15 cellular contexts compared by ENCODE assay signal in genomic region chr17:36542755-36543154, GRCh38. TPM values are rescaled to one million over a fixed set of nuclear protein-coding genes. Genes with fewer than 3 reads are reported as not detected.
A peak's percentile ranks its signal among the peaks of the same experiment; 100 is the strongest.
DNase-seq lines count a peak whose midpoint lies in the region; ATAC-seq and TF ChIP-seq lines count a peak whose summit lies in the region.
"Had no signal": no experiment of that assay in that cellular context is flagged by ENCODE, and none has a peak within 500 bp of the region (broad histone marks: within the 10 kb centered on the region; RNA-seq: fewer than 3 reads in every experiment).

No MANE protein-coding gene starts in this region.

- no peak overlapping the region for H2AFZ ChIP-seq in PC-9

- H3K27ac ChIP-seq in CD8-positive, alpha-beta memory T cell (ENCODE audit: low read depth, low read length): no peak overlapping the region
- no peak overlapping the region for H3K27ac ChIP-seq in PC-9
- no peak overlapping the region for H3K27ac ChIP-seq in foreskin keratinocyte
- H3K27ac ChIP-seq: brain microvascular endothelial cell had no signal

- H3K27me3 Mint-ChIP-seq in activated T-cell treated with anti-CD3 and anti-CD28 coated beads, Interleukin-2, amount 50 U/mL, for 4 hours (ENCODE audit: low read depth): no peaks in the 10 kb centered on the region
- H3K27me3 Mint-ChIP-seq in CD8-positive, alpha-beta memory T cell: peaks cover 0 to 2% of the 10 kb centered on the region in 2 donors
- no peaks in the 10 kb centered on the region for H3K27me3 Mint-ChIP-seq in neural crest cell (ENCODE audit: low read depth)

- no peak overlapping the region for H3K4me3 ChIP-seq in CD8-positive, alpha-beta memory T cell (ENCODE audit: low read length)
- no peak overlapping the region for H3K4me3 ChIP-seq in PC-9

- H3K9me3 Mint-ChIP-seq in activated T-cell treated with anti-CD3 and anti-CD28 coated beads, Interleukin-2, amount 50 U/mL, for 4 hours: no peaks in the 10 kb centered on the region
- no peaks in the 10 kb centered on the region for H3K9me3 Mint-ChIP-seq in CD8-positive, alpha-beta memory T cell
- H3K9me3 Mint-ChIP-seq in neural crest cell: no peaks in the 10 kb centered on the region

- H3K4me3 Mint-ChIP-seq in activated T-cell treated with anti-CD3 and anti-CD28 coated beads, Interleukin-2, amount 50 U/mL, for 4 hours: peak overlapping the region; percentile 13
- H3K4me3 Mint-ChIP-seq in CD8-positive, alpha-beta memory T cell: peak overlapping the region in 6 of 7 donors; percentile 19 to 90 (median 30)
- peak overlapping the region; percentile 98 for H3K4me3 Mint-ChIP-seq in neural crest cell

- intact Hi-C loops in PC-9 (cut with micrococcal nuclease; ENCODE audit: unreplicated experiment): no loop called here

- no TSS peak for BruUV-seq in PC-9 (replicated peaks; lab: Mats Ljungman, UMichigan)

- no peaks in the 10 kb centered on the region for H3K27me3 ChIP-seq in CD8-positive, alpha-beta memory T cell (ENCODE audit: insufficient read depth, low read length, poor library complexity, severe bottlenecking)
- H3K27me3 ChIP-seq in PC-9 (ENCODE audit: insufficient read depth, low read depth) (no peaks in the 10 kb centered on the region), foreskin keratinocyte (no peaks in the 10 kb centered on the region)
- H3K27me3 ChIP-seq: brain microvascular endothelial cell had no signal

- peak overlapping the region in 5 of 8 donors; percentile 12 to 99 (median 29) for H3K27ac Mint-ChIP-seq in CD8-positive, alpha-beta memory T cell
- H3K27ac Mint-ChIP-seq in neural crest cell (ENCODE audit: unreplicated experiment): no peak overlapping the region

- H3K36me3 ChIP-seq in CD8-positive, alpha-beta memory T cell (ENCODE audit: insufficient read depth, low read length): no peaks in the 10 kb centered on the region
- H3K36me3 ChIP-seq in PC-9 (ENCODE audit: low read depth): peaks cover 18% of the 10 kb centered on the region
- H3K36me3 ChIP-seq: brain microvascular endothelial cell had no signal

- TF ChIP-seq CTCF in PC-9 (conservative IDR thresholded peaks at IDR 0.05): no peak
- no peak for TF ChIP-seq CTCF in neural crest cell (conservative IDR thresholded peaks at IDR 0.05)
- TF ChIP-seq CTCF in foreskin keratinocyte (conservative IDR thresholded peaks at IDR 0.05): no peak

- peak overlapping the region; percentile 83; the same call in 1 of the 2 replicates for H3K4me2 ChIP-seq in PC-9

- peaks cover 56% of the 10 kb centered on the region for H3K79me2 ChIP-seq in PC-9 (ENCODE audit: low read depth)

- H3K4me1 Mint-ChIP-seq in activated T-cell treated with anti-CD3 and anti-CD28 coated beads, Interleukin-2, amount 50 U/mL, for 4 hours (ENCODE audit: low read depth): peaks cover 21% of the 10 kb centered on the region
- peaks cover 20 to 35% (median 26%) of the 10 kb centered on the region in 3 donors for H3K4me1 Mint-ChIP-seq in CD8-positive, alpha-beta memory T cell
- H3K4me1 Mint-ChIP-seq in neural crest cell: peaks cover 23% of the 10 kb centered on the region

- POLR2A ChIA-PET in CD8-positive, alpha-beta memory T cell (lab: Charles Lee): interaction anchor here (0.5 to 0.7 kb wide), 2 partner anchors 604 to 621 kb away, joined by 4 to 6 read pairs; no protein-coding TSS in a partner anchor
- POLR2A ChIA-PET in PC-9 (lab: Charles Lee; ENCODE audit: unreplicated experiment): no interaction called here

- CTCF ChIA-PET in CD8-positive, alpha-beta memory T cell (lab: Charles Lee): no interaction called here
- CTCF ChIA-PET in PC-9 (lab: Charles Lee): interaction anchor here (0.6 kb wide), 1 partner anchor 60 kb away, joined by 3 read pairs; no protein-coding TSS in a partner anchor

- H4K20me1 ChIP-seq in PC-9 (ENCODE audit: insufficient read depth): peaks cover 19% of the 10 kb centered on the region

- H3K9me2 ChIP-seq in PC-9 (ENCODE audit: insufficient read depth): no peaks in the 10 kb centered on the region

- DNase-seq in activated T-cell treated with anti-CD3 and anti-CD28 coated beads, Interleukin-2, amount 50 U/mL, for 4 hours: no peak
- DNase-seq in activated T-cell treated with anti-CD3 and anti-CD28 coated beads for 4 hours: no peak
- no peak for DNase-seq in CD8-positive, alpha-beta memory T cell
- no peak for DNase-seq in PC-9
- DNase-seq in neural crest cell (ENCODE audit: low read depth, low spot score): no peak
- no peak for DNase-seq in foreskin keratinocyte
- no peak for DNase-seq in putamen (ENCODE audit: low spot score)
- DNase-seq in retina: no peak
- DNase-seq: activated CD4-positive, alpha-beta T cell treated with anti-CD3 and anti-CD28 coated beads for 48 hours; brain microvascular endothelial cell; GOT3; kidney; NCI-H2081 treated with DMSO at 0.1 percent for 48 hours; NCI-H446 treated with DMSO at 0.1 percent for 48 hours; trophoblast cell had no signal

- ATAC-seq in activated T-cell treated with anti-CD3 and anti-CD28 coated beads, Interleukin-2, amount 50 U/mL, for 4 hours: no peak
- no peak for ATAC-seq in foreskin keratinocyte

- peaks cover 23% of the 10 kb centered on the region for H3K4me1 ChIP-seq in CD8-positive, alpha-beta memory T cell (ENCODE audit: insufficient read depth, low read length)
- H3K4me1 ChIP-seq in PC-9 (replicated peaks; ENCODE audit: insufficient read depth) (peaks cover 21% of the 10 kb centered on the region), foreskin keratinocyte (peaks cover 14% of the 10 kb centered on the region)

- H3K36me3 Mint-ChIP-seq in activated T-cell treated with anti-CD3 and anti-CD28 coated beads, Interleukin-2, amount 50 U/mL, for 4 hours (ENCODE audit: insufficient read depth): peaks cover 19% of the 10 kb centered on the region
- H3K36me3 Mint-ChIP-seq in CD8-positive, alpha-beta memory T cell: peaks cover 0 to 26% (median 10%) of the 10 kb centered on the region in 3 donors
- peaks cover 9% of the 10 kb centered on the region for H3K36me3 Mint-ChIP-seq in neural crest cell (ENCODE audit: low read depth)

- no peaks in the 10 kb centered on the region for H3K9me3 ChIP-seq in CD8-positive, alpha-beta memory T cell (ENCODE audit: low read length)
- no peaks in the 10 kb centered on the region for H3K9me3 ChIP-seq in PC-9 (ENCODE audit: insufficient read depth, low read depth)

- H3F3A ChIP-seq in PC-9 (ENCODE audit: insufficient read depth, low read depth): peaks cover 52% of the 10 kb centered on the region

RNA-seq across cellular contexts. Expression of gene GGNBP2, which starts 2.0 kb away (rescaled TPM):
- 10 to 100 TPM; 49.7 to 59.0 (median 51.5) TPM for total RNA-seq in activated T-cell treated with anti-CD3 and anti-CD28 coated beads, Interleukin-2, amount 50 U/mL, for 4 hours
- 10 to 100 TPM; 65.1 to 67.0 TPM for total RNA-seq in CD8-positive, alpha-beta memory T cell
- polyA plus RNA-seq in CD8-positive, alpha-beta memory T cell: 63.3 TPM
- total RNA-seq in PC-9 (2021) (51.4 and 59.6 TPM in 2 replicates), neural crest cell (71.8 and 72.3 TPM in 2 replicates), foreskin keratinocyte (49.9 and 55.1 TPM in 2 replicates)
- polyA plus RNA-seq in foreskin keratinocyte: 34.6 and 35.2 TPM in 2 replicates

RNA-seq across cellular contexts. Expression of gene PIGW, which starts 8.0 kb away (rescaled TPM):
- total RNA-seq in activated T-cell treated with anti-CD3 and anti-CD28 coated beads, Interleukin-2, amount 50 U/mL, for 4 hours: 10 to 100 TPM; 34.7 to 45.9 (median 38.0) TPM
- total RNA-seq in CD8-positive, alpha-beta memory T cell: 10 to 100 TPM; 42.2 to 43.0 TPM
- 11.4 TPM for polyA plus RNA-seq in CD8-positive, alpha-beta memory T cell
- total RNA-seq in PC-9 (2021) (6.3 and 8.0 TPM in 2 replicates), neural crest cell (20.8 and 20.9 TPM in 2 replicates), foreskin keratinocyte (13.5 and 16.8 TPM in 2 replicates)
- 7.3 and 10.2 TPM in 2 replicates for polyA plus RNA-seq in foreskin keratinocyte

RNA-seq across cellular contexts. Expression of gene MYO19, which starts 8.1 kb away (rescaled TPM):
- total RNA-seq in activated T-cell treated with anti-CD3 and anti-CD28 coated beads, Interleukin-2, amount 50 U/mL, for 4 hours: 100 to 1,000 TPM; 138 to 153 (median 151) TPM
- 100 to 1,000 TPM; 133 to 138 TPM for total RNA-seq in CD8-positive, alpha-beta memory T cell
- polyA plus RNA-seq in CD8-positive, alpha-beta memory T cell: 5.0 TPM
- total RNA-seq in PC-9 (2021) (110 and 115 TPM in 2 replicates), neural crest cell (101 and 104 TPM in 2 replicates), foreskin keratinocyte (93.8 and 110 TPM in 2 replicates)
- polyA plus RNA-seq in foreskin keratinocyte: 54.6 and 71.7 TPM in 2 replicates

RNA-seq across cellular contexts. Expression of gene DHRS11, which starts 48.9 kb away (rescaled TPM):
- 10 to 100 TPM; 11.6 to 13.0 (median 12.0) TPM for total RNA-seq in activated T-cell treated with anti-CD3 and anti-CD28 coated beads, Interleukin-2, amount 50 U/mL, for 4 hours
- total RNA-seq in CD8-positive, alpha-beta memory T cell: 10 to 100 TPM; 11.1 to 13.0 TPM
- 4.3 TPM for polyA plus RNA-seq in CD8-positive, alpha-beta memory T cell
- total RNA-seq in PC-9 (2021) (18.0 and 24.2 TPM in 2 replicates), neural crest cell (12.3 and 14.7 TPM in 2 replicates), foreskin keratinocyte (7.9 and 8.8 TPM in 2 replicates)
- 10.3 and 12.5 TPM in 2 replicates for polyA plus RNA-seq in foreskin keratinocyte

RNA-seq across cellular contexts. Expression of gene ZNHIT3, which starts 56.3 kb away (rescaled TPM):
- total RNA-seq in activated T-cell treated with anti-CD3 and anti-CD28 coated beads, Interleukin-2, amount 50 U/mL, for 4 hours: 10 to 100 TPM; 46.7 to 59.0 (median 50.8) TPM
- 10 to 100 TPM; 57.6 to 60.8 TPM for total RNA-seq in CD8-positive, alpha-beta memory T cell
- polyA plus RNA-seq in CD8-positive, alpha-beta memory T cell: 89.4 TPM
- 32.1 and 35.5 TPM in 2 replicates for total RNA-seq in PC-9 (2021)
- 53.7 and 57.0 TPM in 2 replicates for total RNA-seq in neural crest cell
- 44.8 and 46.9 TPM in 2 replicates for total RNA-seq in foreskin keratinocyte
- polyA plus RNA-seq in foreskin keratinocyte: 53.5 and 58.7 TPM in 2 replicates

Comparison
In these comparisons a context has a peak if more than half of its experiments do, and no peak if none do; other contexts are left out.
1. H3K4me3 Mint-ChIP-seq: peak in every context shown above with its lines; median percentile 98 in neural crest cell; 30 in CD8-positive, alpha-beta memory T cell; 13 in activated T-cell treated with anti-CD3 and anti-CD28 coated beads, Interleukin-2, amount 50 U/mL, for 4 hours.